Comparison of ENCODE assay signal across 8 cellular contexts in genomic region chr4:174423257-174423944, GRCh38.
DNase-seq lines count a peak whose midpoint lies in the region; ATAC-seq, FAIRE-seq and TF ChIP-seq lines count a peak whose summit lies in the region.

No MANE protein-coding gene starts in this region.

- H3K27ac ChIP-seq in psoas muscle: no peak overlapping the region

- peak; percentile 61 for ATAC-seq in HG02642 (IDR thresholded peaks at IDR 0.05; ENCODE audit: poor library complexity, unreplicated experiment)
- ATAC-seq in psoas muscle: peak; percentile 52 to 88 (median 77)

- peak overlapping the region; percentile 60 for H3K4me3 ChIP-seq in endocrine pancreas (ENCODE audit: control insufficient read depth, insufficient read depth, low read length)
- H3K4me3 ChIP-seq in psoas muscle: no peak overlapping the region

- H3K9me3 ChIP-seq in endocrine pancreas (ENCODE audit: control insufficient read depth, low read length): no peaks in the 10 kb centered on the region
- no peaks in the 10 kb centered on the region for H3K9me3 ChIP-seq in psoas muscle

- no peaks in the 10 kb centered on the region for H3K36me3 ChIP-seq in endocrine pancreas (ENCODE audit: control insufficient read depth, insufficient read depth, low read length)
- H3K36me3 ChIP-seq in psoas muscle (ENCODE audit: insufficient read depth in 1 of 2, low read depth in 1 of 2): no peaks in the 10 kb centered on the region

- H3K4me1 ChIP-seq in endocrine pancreas (ENCODE audit: control insufficient read depth, insufficient read depth, low read length) (peaks cover 6% of the 10 kb centered on the region), psoas muscle (no peaks in the 10 kb centered on the region)

- DNase-seq in DMS 273 (lab: John Stamatoyannopoulos, UW; ENCODE audit: unreplicated experiment): peak; percentile 15
- no peak for DNase-seq in DMS 273 treated with DMSO at 0.1 percent for 48 hours (lab: John Stamatoyannopoulos, UW)
- peak; percentile 41 for DNase-seq in NOMO-1 treated with dmso at 0.1 percent for 144 hours (lab: John Stamatoyannopoulos, UW; ENCODE audit: unreplicated experiment)
- peak in 1 of 2 donors; percentile 15 for DNase-seq in psoas muscle
- no peak for DNase-seq in SHP77 (lab: John Stamatoyannopoulos, UW)
- DNase-seq in D721Med (ENCODE audit: insufficient read length, low spot score): no peak

- no peak overlapping the region for H3K9ac ChIP-seq in endocrine pancreas (ENCODE audit: control insufficient read depth, insufficient read depth, low read length)

- 13 to 25% (median 18%) methylated on average over 6 of the region's 6 CpGs for WGBS in psoas muscle, 3 donors

- TF ChIP-seq CTCF in psoas muscle (IDR thresholded peaks at IDR 0.05) (no peak), D721Med (IDR thresholded peaks at IDR 0.05; ENCODE audit: insufficient read depth, missing control alignments) (no peak)

- FAIRE-seq in D721Med (lab: Jason Lieb, UNC): no peak

- intact Hi-C loops in psoas muscle (cut with DNase I): no loop called here

- H3K27me3 ChIP-seq in endocrine pancreas (ENCODE audit: control insufficient read depth, insufficient read depth, low read length): no peaks in the 10 kb centered on the region
- no peaks in the 10 kb centered on the region for H3K27me3 ChIP-seq in psoas muscle (ENCODE audit: insufficient read depth in 3 of 3, low read length in 2 of 3)

Comparison
In these comparisons a context has a peak if more than half of its experiments do, and no peak if none do; other contexts are left out.
1. DNase-seq: peak in DMS 273 (single experiment) and NOMO-1 treated with dmso at 0.1 percent for 144 hours (single experiment); none in DMS 273 treated with DMSO at 0.1 percent for 48 hours (single experiment), SHP77 (0 of 2) and D721Med (single experiment).